7 cellular contexts compared by ENCODE assay signal in genomic region chr14:70188608-70189540, GRCh38.
DNase-seq lines count a peak whose midpoint lies in the region; ATAC-seq and TF ChIP-seq lines count a peak whose summit lies in the region.

Gene SLC8A3 (minus strand): TSS chr14:70188951. CDS start chr14:70168422, 20,529 bp downstream.

- H3K27ac ChIP-seq in RWPE1, result no peak within 1 kb of the TSS
- peak within 1 kb of the TSS; percentile 41 for H3K27ac ChIP-seq in cingulate gyrus (ENCODE audit: low read depth, low read length)
- H3K27ac ChIP-seq in layer of hippocampus (ENCODE audit: low read depth, low read length), result peak within 1 kb of the TSS; percentile 38

- peak within 1 kb of the TSS; percentile 74 for H3K4me3 Mint-ChIP-seq in stimulated activated effector memory CD8-positive, alpha-beta T cell treated with anti-CD3 and anti-CD28 coated beads, Interleukin-12 subunit alpha, Interleukin-12 subunit beta, amount 100 ng/mL, for 72 hours

- in situ Hi-C loops in ACHN (cut with HindIII; ENCODE audit: low pct_ligation_motif_present, low pct_unique_long_range_greater_than_20kb, low sequenced_read_pairs), result no loop called here

- peaks cover 26% of the 10 kb centered on the region for H3K4me1 Mint-ChIP-seq in stimulated activated effector memory CD8-positive, alpha-beta T cell treated with anti-CD3 and anti-CD28 coated beads, Interleukin-12 subunit alpha, Interleukin-12 subunit beta, amount 100 ng/mL, for 72 hours

- no peaks in the 10 kb centered on the region for H3K36me3 Mint-ChIP-seq in stimulated activated effector memory CD8-positive, alpha-beta T cell treated with anti-CD3 and anti-CD28 coated beads, Interleukin-12 subunit alpha, Interleukin-12 subunit beta, amount 100 ng/mL, for 72 hours

- TF ChIP-seq CTCF in GM12865 (IDR thresholded peaks at IDR 0.05; ENCODE audit: insufficient read depth, low read depth, low read length, missing control alignments), result no peak
- no peak for TF ChIP-seq CTCF in RWPE1 (conservative IDR thresholded peaks at IDR 0.05; ENCODE audit: low read depth)

- CTCF ChIA-PET in RWPE1 (lab: Yijun Ruan, JAX), result interaction anchor here (0.7 kb wide), 1 partner anchor 514 kb away, joined by 4 read pairs; no protein-coding TSS in a partner anchor

- peaks cover 6% of the 10 kb centered on the region for H3K27me3 ChIP-seq in layer of hippocampus (ENCODE audit: control insufficient read depth, insufficient read depth, low read length)

- peak within 1 kb of the TSS; percentile 74 for H3K27ac Mint-ChIP-seq in stimulated activated effector memory CD8-positive, alpha-beta T cell treated with anti-CD3 and anti-CD28 coated beads, Interleukin-12 subunit alpha, Interleukin-12 subunit beta, amount 100 ng/mL, for 72 hours

- POLR2A ChIA-PET in RWPE1 (lab: Yijun Ruan, JAX; ENCODE audit: low non-redundant PET), result no interaction called here

- DNase-seq in GM12865 (ENCODE audit: low read depth) (peak; percentile 69), RWPE1 (ENCODE audit: low spot score) (peak; percentile 35), ACHN (no peak)
- peak in 1 of 2 donors; percentile 50 for DNase-seq in stimulated activated effector memory CD8-positive, alpha-beta T cell treated with anti-CD3 and anti-CD28 coated beads, Interleukin-12 subunit alpha, Interleukin-12 subunit beta, amount 100 ng/mL, for 72 hours (ENCODE audit: low spot score in 2 of 2)

- peak; percentile 25 for ATAC-seq in HG03354 (IDR thresholded peaks at IDR 0.05; ENCODE audit: poor library complexity, severe bottlenecking, unreplicated experiment)
- ATAC-seq in stimulated activated effector memory CD8-positive, alpha-beta T cell treated with anti-CD3 and anti-CD28 coated beads, Interleukin-12 subunit alpha, Interleukin-12 subunit beta, amount 100 ng/mL, for 72 hours, result peak; percentile 39

- H3K4me3 ChIP-seq in GM12865 (ENCODE audit: low read depth, low read length), result peak within 1 kb of the TSS; percentile 81

- no peaks in the 10 kb centered on the region for H3K9me3 Mint-ChIP-seq in stimulated activated effector memory CD8-positive, alpha-beta T cell treated with anti-CD3 and anti-CD28 coated beads, Interleukin-12 subunit alpha, Interleukin-12 subunit beta, amount 100 ng/mL, for 72 hours
